Comparison of ENCODE assay signal across 26 cellular contexts in genomic region chr3:126570103-126570541, GRCh38. TPM values are rescaled to one million over a fixed set of nuclear protein-coding genes. Genes with fewer than 3 reads are reported as not detected.
DNase-seq lines count a peak whose midpoint lies in the region; ATAC-seq and TF ChIP-seq lines count a peak whose summit lies in the region.
"Had no signal": no experiment of that assay in that cellular context is flagged by ENCODE, and none has a peak within 500 bp of the region (broad histone marks: within the 10 kb centered on the region; RNA-seq: fewer than 3 reads in every experiment).

No MANE protein-coding gene starts in this region.

- H3K9me1 ChIP-seq in IMR-90 (ENCODE audit: insufficient read depth, low read length), result no peaks in the 10 kb centered on the region

- no peak overlapping the region for H2BK12ac ChIP-seq in neuronal stem cell (ENCODE audit: low read length)

- H2BK15ac ChIP-seq in IMR-90 (ENCODE audit: low read depth, low read length), result no peak overlapping the region
- H2BK15ac ChIP-seq in neuronal stem cell (ENCODE audit: low read length), result peak overlapping the region; percentile 73

- H2BK20ac ChIP-seq in IMR-90 (ENCODE audit: low read depth, low read length), result no peak overlapping the region

- no peak overlapping the region for H4K8ac ChIP-seq in IMR-90 (ENCODE audit: low read depth in 2 of 2, low read length in 2 of 2)
- H4K8ac ChIP-seq in neuronal stem cell (ENCODE audit: low read depth, low read length), result no peak overlapping the region

- in situ Hi-C loops in IMR-90 (cut with MboI; ENCODE audit: low sequenced_read_pairs), result no loop called here

- no peak for TF ChIP-seq RAD21 in IMR-90 (IDR thresholded peaks at IDR 0.05; ENCODE audit: low read length)

- H4K5ac ChIP-seq in IMR-90 (ENCODE audit: low read depth, low read length), result no peak overlapping the region

- no peak overlapping the region for H3K4me2 ChIP-seq in IMR-90 (ENCODE audit: low read depth, low read length)
- H3K4me2 ChIP-seq in neuronal stem cell (ENCODE audit: insufficient read depth, low read length, poor library complexity, severe bottlenecking), result no peak overlapping the region

- no peaks in the 10 kb centered on the region for H3K36me3 ChIP-seq in IMR-90 (ENCODE audit: control insufficient read depth, insufficient read depth, low read length)
- H3K36me3 ChIP-seq in neuronal stem cell (replicated peaks in 1 of 2; ENCODE audit: control insufficient read depth in 2 of 2, insufficient read depth in 2 of 2, low read length in 2 of 2), result no peaks in the 10 kb centered on the region
- H3K36me3 ChIP-seq in adrenal gland (replicated peaks in 1 of 2), result no peaks in the 10 kb centered on the region
- H3K36me3 ChIP-seq: MG63, right atrium auricular region had no signal

- H4K20me1 ChIP-seq in IMR-90 (ENCODE audit: insufficient read depth, low read length), result no peaks in the 10 kb centered on the region

- BruUV-seq in IMR-90 (replicated peaks; lab: Mats Ljungman, UMichigan), result no TSS peak

- H2AFZ ChIP-seq in IMR-90 (replicated peaks; ENCODE audit: low read length, poor library complexity), result no peak overlapping the region
- H2AFZ ChIP-seq in neuronal stem cell (ENCODE audit: low read length), result no peak overlapping the region

- H3K9me3 ChIP-seq in IMR-90 (ENCODE audit: control insufficient read depth, insufficient read depth, low read length) (no peaks in the 10 kb centered on the region), neuronal stem cell (replicated peaks in 1 of 2; ENCODE audit: control insufficient read depth in 2 of 2, insufficient read depth in 1 of 2, low read depth in 1 of 2, low read length in 2 of 2) (no peaks in the 10 kb centered on the region), adrenal gland (replicated peaks in 1 of 3) (peaks cover 0 to 3% (median 0%) of the 10 kb centered on the region in 3 donors)
- H3K9me3 ChIP-seq: MG63, right atrium auricular region had no signal

- dilution Hi-C loops in IMR-90 (cut with HindIII; ENCODE audit: low sequenced_read_pairs, unreplicated experiment), result no loop called here

- H3K9ac ChIP-seq in IMR-90 (ENCODE audit: low read depth, low read length), result no peak overlapping the region
- peak overlapping the region; percentile 55 for H3K9ac ChIP-seq in neuronal stem cell (ENCODE audit: low read depth, low read length, poor library complexity)

- no peak overlapping the region for H2AK5ac ChIP-seq in IMR-90 (ENCODE audit: low read depth, low read length)
- peak overlapping the region; percentile 25 for H2AK5ac ChIP-seq in neuronal stem cell (ENCODE audit: low read depth, low read length)

- H3K4me1 ChIP-seq in IMR-90 (ENCODE audit: control insufficient read depth, insufficient read depth, low read length) (no peaks in the 10 kb centered on the region), neuronal stem cell (ENCODE audit: control insufficient read depth in 2 of 2, insufficient read depth in 1 of 2, low read depth in 1 of 2, low read length in 2 of 2) (peaks cover 3 to 12% of the 10 kb centered on the region in 2 donors), adrenal gland (replicated peaks in 1 of 2) (no peaks in the 10 kb centered on the region)
- H3K4me1 ChIP-seq: right atrium auricular region had no signal

- no peak overlapping the region for H3K27ac ChIP-seq in IMR-90 (ENCODE audit: insufficient read depth, low read length)
- no peak overlapping the region for H3K27ac ChIP-seq in neuronal stem cell (replicated peaks; ENCODE audit: low read length)
- no peak overlapping the region for H3K27ac ChIP-seq in adrenal gland
- H3K27ac ChIP-seq: coronary artery, right atrium auricular region had no signal

- H3K56ac ChIP-seq in IMR-90 (ENCODE audit: extremely low read depth, insufficient read depth, low read length), result no peak overlapping the region

- H3K4me3 ChIP-seq in IMR-90 (ENCODE audit: insufficient read depth, low read depth, low read length) (no peak overlapping the region), neuronal stem cell (ENCODE audit: low read length in 2 of 2) (peak overlapping the region in 1 of 2 donors; percentile 17), adrenal gland (no peak overlapping the region)
- H3K4me3 ChIP-seq: coronary artery, GM12878, MG63, right atrium auricular region had no signal

- H2BK5ac ChIP-seq in IMR-90 (ENCODE audit: low read depth, low read length, poor library complexity, severe bottlenecking), result no peak overlapping the region
- H2BK5ac ChIP-seq in neuronal stem cell (ENCODE audit: low read length), result no peak overlapping the region

- H3K4ac ChIP-seq in IMR-90 (ENCODE audit: low read depth, low read length), result no peak overlapping the region
- no peak overlapping the region for H3K4ac ChIP-seq in neuronal stem cell (ENCODE audit: low read length)

- H2BK120ac ChIP-seq in IMR-90 (ENCODE audit: low read depth, low read length) (no peak overlapping the region), neuronal stem cell (ENCODE audit: low read depth, low read length) (no peak overlapping the region)

- H2AK9ac ChIP-seq in IMR-90 (replicated peaks; ENCODE audit: low read depth, low read length, poor library complexity), result no peak overlapping the region

- CTCF ChIA-PET in GM10248 (lab: Yijun Ruan, JAX), result interaction anchor here (1.2 kb wide), 1 partner anchor 39 kb away, joined by 3 read pairs; no protein-coding TSS in a partner anchor
- CTCF ChIA-PET in IMR-90 (lab: Yijun Ruan, JAX), result no interaction called here

- H3K23ac ChIP-seq in IMR-90 (ENCODE audit: low read depth, low read length) (no peak overlapping the region), neuronal stem cell (ENCODE audit: low read depth, low read length, poor library complexity) (no peak overlapping the region)

- intact Hi-C loops in IMR-90 (cut with micrococcal nuclease) (no loop called here), adrenal gland (cut with DNase I) (no loop called here)

- no peak for TF ChIP-seq CTCF in GM10248 (IDR thresholded peaks at IDR 0.05; ENCODE audit: control extremely low read depth, extremely low read depth, low read depth, missing control alignments)
- TF ChIP-seq CTCF in IMR-90 (conservative IDR thresholded peaks at IDR 0.05; ENCODE audit: low read depth, low read length), result no peak
- no peak for TF ChIP-seq CTCF in adrenal gland (IDR thresholded peaks at IDR 0.05)

- TF ChIP-seq POLR2A in IMR-90 (IDR thresholded peaks at IDR 0.05; ENCODE audit: low read depth, low read length) (no peak), adrenal gland (IDR thresholded peaks at IDR 0.05) (no peak)

- ATAC-seq in IMR-90 (ENCODE audit: low read depth), result 0 out of 2 replicates have a peak, but pooled peaks have one; percentile 21
- ATAC-seq in esophagus mucosa, result peak; percentile 29
- ATAC-seq: activated CD4-positive, alpha-beta T cell treated with anti-CD3 and anti-CD28 coated beads for 36 hours; GM12878 had no signal

- H3K27me3 ChIP-seq in IMR-90 (ENCODE audit: control insufficient read depth, insufficient read depth, low read length) (peaks cover 36% of the 10 kb centered on the region), neuronal stem cell (ENCODE audit: control insufficient read depth in 3 of 3, insufficient read depth in 3 of 3, low read depth in 1 of 3, low read length in 3 of 3) (peaks cover 0 to 5% (median 0%) of the 10 kb centered on the region in 3 experiments), adrenal gland (no peaks in the 10 kb centered on the region)
- H3K27me3 ChIP-seq: MG63, right atrium auricular region had no signal

- H3K14ac ChIP-seq in IMR-90 (replicated peaks; ENCODE audit: low read depth, low read length), result no peak overlapping the region
- H3K14ac ChIP-seq in neuronal stem cell (ENCODE audit: low read length), result peak overlapping the region; percentile 63

- no peaks in the 10 kb centered on the region for H3K79me1 ChIP-seq in IMR-90 (ENCODE audit: low read depth in 1 of 2, low read length in 2 of 2)
- H3K79me1 ChIP-seq in neuronal stem cell (ENCODE audit: low read depth, low read length), result no peaks in the 10 kb centered on the region

- POLR2A ChIA-PET in GM10248 (lab: Yijun Ruan, JAX) (no interaction called here), IMR-90 (lab: Charles Lee; ENCODE audit: unreplicated experiment) (no interaction called here)

- DNase-seq in GM10248 (ENCODE audit: extremely low spot score) (peak; percentile 8), IMR-90 (no peak), neuronal stem cell (ENCODE audit: low spot score) (no peak), AG08396 (ENCODE audit: low spot score) (no peak), adrenal gland (no peak)
- no peak for DNase-seq in stimulated activated CD4-positive, alpha-beta T cell treated with anti-CD3 and anti-CD28 coated beads, Interleukin-4, amount 100 ng/mL, for 4 hours
- DNase-seq: activated CD4-positive, alpha-beta T cell treated with anti-CD3 and anti-CD28 coated beads for 36 hours; CD4-positive, CD25-positive, alpha-beta regulatory T cell; DMS 273 treated with DMSO at 0.1 percent for 48 hours; GF-D8; hippocampal formation; MG63; NCI-H1436 treated with DMSO at 0.1 percent for 48 hours; NCI-H526; stimulated activated CD4-positive, alpha-beta T cell treated with anti-CD3 and anti-CD28 coated beads, Interleukin-15, amount 100 ng/mL, for 24 hours had no signal

- H4K91ac ChIP-seq in IMR-90 (ENCODE audit: insufficient read depth, low read depth, low read length), result no peak overlapping the region
- peak overlapping the region; percentile 75 for H4K91ac ChIP-seq in neuronal stem cell (ENCODE audit: low read depth, low read length, poor library complexity)

- H3K18ac ChIP-seq in IMR-90 (ENCODE audit: low read depth, low read length), result no peak overlapping the region
- peak overlapping the region; percentile 44 for H3K18ac ChIP-seq in neuronal stem cell (ENCODE audit: low read length)

- 57% methylated on average over 2 of the region's 6 CpGs; no CpG with 5 or more reads in 1 of the 2 experiments for WGBS in IMR-90 (ENCODE audit: extremely low coverage in 2 of 2, insufficient read length in 1 of 2), 2 experiments
- no CpG with 5 or more reads among the region's 6 CpGs for WGBS in neuronal stem cell (ENCODE audit: extremely low coverage in 2 of 2, insufficient read length in 2 of 2, insufficient replicate concordance in 1 of 2), 2 donors
- WGBS in adrenal gland, 4 donors, result 72 to 86% (median 77%) methylated on average over 5 to 6 of the region's 6 CpGs

RNA-seq across cellular contexts. Expression of gene C3orf22, which starts 11.4 kb away (rescaled TPM):
- total RNA-seq in IMR-90 (2012; rRNA removed) (not detected in 2 replicates), esophagus mucosa (not detected), adrenal gland (not detected)
- polyA plus RNA-seq in IMR-90 (2012; rRNA removed) (not detected in 2 replicates), adrenal gland (not detected)
- polyA plus RNA-seq in IMR-90 (2012; cell fraction: cytosol; rRNA removed), result not detected in 2 replicates
- polyA plus RNA-seq in IMR-90 (2012; cell fraction: nucleus; rRNA removed; ENCODE audit: low replicate concordance), result not detected in 2 replicates
- polyA plus RNA-seq in neuronal stem cell (2013, experiment 1 of 2), result 0.03 TPM
- polyA plus RNA-seq in neuronal stem cell (2013, experiment 2 of 2), result not detected
- total RNA-seq: activated CD4-positive, alpha-beta T cell treated with anti-CD3 and anti-CD28 coated beads for 36 hours; activated T-helper 2 cell treated with anti-CD3 and anti-CD28 coated beads, Interferon-gamma antibody, Interleukin-2, Interleukin-4, amounts not matched to agents 10 μg/mL and 5 μg/mL and 100 μg/mL, durations not matched to agents 14 hours and 24 hours and 36 hours; CD4-positive, CD25-positive, alpha-beta regulatory T cell; fibroblast of villous mesenchyme; GM12878; lung microvascular endothelial cell; myocyte; osteocyte; right atrium auricular region; temporal lobe had no signal
- polyA plus RNA-seq: CD4-positive, CD25-positive, alpha-beta regulatory T cell; GM12878; keratinocyte had no signal

RNA-seq across cellular contexts. Expression of gene CHST13, which starts 46.2 kb away (rescaled TPM):
- not detected in 2 replicates for total RNA-seq in IMR-90 (2012; rRNA removed)
- not detected in 2 replicates for polyA plus RNA-seq in IMR-90 (2012; rRNA removed)
- polyA plus RNA-seq in IMR-90 (2012; cell fraction: cytosol; rRNA removed), result 0.02 TPM in 1 of 2 replicates, not detected in the other
- not detected in 2 replicates for polyA plus RNA-seq in IMR-90 (2012; cell fraction: nucleus; rRNA removed; ENCODE audit: low replicate concordance)
- not detected for total RNA-seq in esophagus mucosa
- polyA plus RNA-seq in neuronal stem cell (2013, experiment 1 of 2), result 1.4 TPM
- 1.6 TPM for polyA plus RNA-seq in neuronal stem cell (2013, experiment 2 of 2)
- 1 to 10 TPM in 4 of 8 donors, under 1 TPM in 4; 0.36 to 3.0 (median 1.2) TPM for total RNA-seq in adrenal gland
- under 1 TPM in 2 of 3 donors, not detected in 1; 0.67 to 0.80 TPM for polyA plus RNA-seq in adrenal gland
- total RNA-seq: activated CD4-positive, alpha-beta T cell treated with anti-CD3 and anti-CD28 coated beads for 36 hours; activated T-helper 2 cell treated with anti-CD3 and anti-CD28 coated beads, Interferon-gamma antibody, Interleukin-2, Interleukin-4, amounts not matched to agents 10 μg/mL and 5 μg/mL and 100 μg/mL, durations not matched to agents 14 hours and 24 hours and 36 hours; CD4-positive, CD25-positive, alpha-beta regulatory T cell; fibroblast of villous mesenchyme; GM12878; lung microvascular endothelial cell; myocyte; osteocyte; temporal lobe had no signal
- polyA plus RNA-seq: CD4-positive, CD25-positive, alpha-beta regulatory T cell; GM12878; keratinocyte had no signal

RNA-seq across cellular contexts. Expression of gene UROC1, which starts 52.5 kb away (rescaled TPM):
- not detected in 2 replicates for total RNA-seq in IMR-90 (2012; rRNA removed)
- polyA plus RNA-seq in IMR-90 (2012; rRNA removed), result not detected in 2 replicates
- polyA plus RNA-seq in IMR-90 (2012; cell fraction: cytosol; rRNA removed), result not detected in 2 replicates
- not detected in 2 replicates for polyA plus RNA-seq in IMR-90 (2012; cell fraction: nucleus; rRNA removed; ENCODE audit: low replicate concordance)
- not detected for total RNA-seq in esophagus mucosa
- polyA plus RNA-seq in neuronal stem cell (2013, experiment 1 of 2), result not detected
- 0.03 TPM for polyA plus RNA-seq in neuronal stem cell (2013, experiment 2 of 2)
- total RNA-seq in adrenal gland, result under 1 TPM in 1 of 8 donors, not detected in 7; under 0.01 TPM
- polyA plus RNA-seq in adrenal gland, result under 1 TPM in 2 of 3 donors, not detected in 1; 0.03 to 0.04 TPM
- total RNA-seq: activated CD4-positive, alpha-beta T cell treated with anti-CD3 and anti-CD28 coated beads for 36 hours; activated T-helper 2 cell treated with anti-CD3 and anti-CD28 coated beads, Interferon-gamma antibody, Interleukin-2, Interleukin-4, amounts not matched to agents 10 μg/mL and 5 μg/mL and 100 μg/mL, durations not matched to agents 14 hours and 24 hours and 36 hours; CD4-positive, CD25-positive, alpha-beta regulatory T cell; fibroblast of villous mesenchyme; GM12878; lung microvascular endothelial cell; myocyte; osteocyte; right atrium auricular region; temporal lobe had no signal
- polyA plus RNA-seq: CD4-positive, CD25-positive, alpha-beta regulatory T cell; keratinocyte had no signal
